In genomic region chr6:41027251-41027650, GRCh38 we compare ENCODE assay signal across 9 cellular contexts. TPM values are rescaled to one million over a fixed set of nuclear protein-coding genes. Genes with fewer than 3 reads are reported as not detected.
A peak's percentile ranks its signal among the peaks of the same experiment; 100 is the strongest.
DNase-seq lines count a peak whose midpoint lies in the region; ATAC-seq and FAIRE-seq lines count a peak whose summit lies in the region.
"Had no signal": no experiment of that assay in that cellular context is flagged by ENCODE, and none has a peak within 500 bp of the region (broad histone marks: within the 10 kb centered on the region; RNA-seq: fewer than 3 reads in every experiment).

No MANE protein-coding gene starts in this region.

- H3K9ac ChIP-seq in iPS-18a (ENCODE audit: low read length) (peak overlapping the region; percentile 65), stomach smooth muscle (ENCODE audit: low read length in 2 of 2) (peak overlapping the region in 1 of 2 donors; percentile 58)

- H3K27ac ChIP-seq in iPS-18a (ENCODE audit: low read length) (peak overlapping the region; percentile 16), stomach smooth muscle (ENCODE audit: low read length) (peak overlapping the region; percentile 70)

- no peak for ATAC-seq in HG03025 (IDR thresholded peaks at IDR 0.05; ENCODE audit: low FRiP score, unreplicated experiment)

- H3K9me3 ChIP-seq in iPS-18a (ENCODE audit: control insufficient read depth, low read depth, low read length) (no peaks in the 10 kb centered on the region), stomach smooth muscle (ENCODE audit: control insufficient read depth in 2 of 2, low read length in 2 of 2) (no peaks in the 10 kb centered on the region)

- CTCF ChIA-PET in activated CD4-positive, alpha-beta memory T cell treated with anti-CD3 and anti-CD28 coated beads for 36 hours (lab: Charles Lee) = interaction anchor here (0.9 to 5.6 kb wide), 17 partner anchors 9 to 1764 kb away, joined by 3 to 57 read pairs (median 11); partner anchors contain the start of genes NFYA, OARD1 and UNC5CL

- intact Hi-C loops in activated CD4-positive, alpha-beta T cell treated with anti-CD3 and anti-CD28 coated beads, Interleukin-2, amount 10 ng/mL, durations not matched to agents 24 days and 14 days (cut with micrococcal nuclease) = loop anchor here (1.0 to 5.0 kb wide), 3 partner anchors 21 to 700 kb away; partner anchors contain the start of genes NFYA and OARD1
- intact Hi-C loops in activated CD4-positive, alpha-beta memory T cell treated with anti-CD3 and anti-CD28 coated beads for 36 hours (cut with micrococcal nuclease) = loop anchor here (1.0 kb wide), 2 partner anchors 21 to 45 kb away; partner anchors contain the start of genes NFYA and OARD1

- H3K27me3 Mint-ChIP-seq in activated CD4-positive, alpha-beta T cell treated with anti-CD3 and anti-CD28 coated beads, Interleukin-2, amount 10 ng/mL, durations not matched to agents 24 days and 14 days = no peaks in the 10 kb centered on the region
- no peaks in the 10 kb centered on the region for H3K27me3 Mint-ChIP-seq in activated CD4-positive, alpha-beta memory T cell treated with anti-CD3 and anti-CD28 coated beads for 36 hours

- no peaks in the 10 kb centered on the region for H3K36me3 Mint-ChIP-seq in activated CD4-positive, alpha-beta T cell treated with anti-CD3 and anti-CD28 coated beads, Interleukin-2, amount 10 ng/mL, durations not matched to agents 24 days and 14 days (ENCODE audit: low read depth)
- H3K36me3 Mint-ChIP-seq in activated CD4-positive, alpha-beta memory T cell treated with anti-CD3 and anti-CD28 coated beads for 36 hours = no peaks in the 10 kb centered on the region

- H3K4me1 ChIP-seq in iPS-18a (ENCODE audit: control insufficient read depth, low read depth, low read length) (peaks cover 24% of the 10 kb centered on the region), stomach smooth muscle (ENCODE audit: control insufficient read depth, insufficient read depth, low read length) (peaks cover 17% of the 10 kb centered on the region)

- H3K27me3 ChIP-seq in iPS-18a (ENCODE audit: control insufficient read depth, insufficient read depth, low read length) (no peaks in the 10 kb centered on the region), stomach smooth muscle (ENCODE audit: control insufficient read depth in 1 of 2, insufficient read depth in 2 of 2, low read length in 2 of 2) (no peaks in the 10 kb centered on the region)

- H3K9me3 Mint-ChIP-seq in activated CD4-positive, alpha-beta T cell treated with anti-CD3 and anti-CD28 coated beads, Interleukin-2, amount 10 ng/mL, durations not matched to agents 24 days and 14 days = no peaks in the 10 kb centered on the region
- H3K9me3 Mint-ChIP-seq in activated CD4-positive, alpha-beta memory T cell treated with anti-CD3 and anti-CD28 coated beads for 36 hours = no peaks in the 10 kb centered on the region

- peaks cover 25% of the 10 kb centered on the region for H3K4me1 Mint-ChIP-seq in activated CD4-positive, alpha-beta T cell treated with anti-CD3 and anti-CD28 coated beads, Interleukin-2, amount 10 ng/mL, durations not matched to agents 24 days and 14 days
- peaks cover 17% of the 10 kb centered on the region for H3K4me1 Mint-ChIP-seq in activated CD4-positive, alpha-beta memory T cell treated with anti-CD3 and anti-CD28 coated beads for 36 hours (ENCODE audit: low read depth)

- FAIRE-seq in urothelium cell line (lab: Jason Lieb, UNC) = no peak

- DNase-seq in activated CD4-positive, alpha-beta T cell treated with anti-CD3 and anti-CD28 coated beads, Interleukin-2, amount 10 ng/mL, durations not matched to agents 24 days and 14 days = no peak
- no peak for DNase-seq in activated CD4-positive, alpha-beta T cell treated with anti-CD3 and anti-CD28 coated beads for 1 hour
- DNase-seq in activated CD4-positive, alpha-beta memory T cell treated with anti-CD3 and anti-CD28 coated beads for 36 hours = no peak
- DNase-seq in urothelium cell line (ENCODE audit: low spot score) (no peak), dermis blood vessel endothelial cell (no peak)

- H3K27ac Mint-ChIP-seq in activated CD4-positive, alpha-beta T cell treated with anti-CD3 and anti-CD28 coated beads, Interleukin-2, amount 10 ng/mL, durations not matched to agents 24 days and 14 days = peak overlapping the region; percentile 90
- peak overlapping the region; percentile 20 for H3K27ac Mint-ChIP-seq in activated CD4-positive, alpha-beta memory T cell treated with anti-CD3 and anti-CD28 coated beads for 36 hours

- POLR2A ChIA-PET in activated CD4-positive, alpha-beta memory T cell treated with anti-CD3 and anti-CD28 coated beads for 36 hours (lab: Charles Lee) = no interaction called here

- peak overlapping the region; percentile 91 for H3K4me3 Mint-ChIP-seq in activated CD4-positive, alpha-beta T cell treated with anti-CD3 and anti-CD28 coated beads, Interleukin-2, amount 10 ng/mL, durations not matched to agents 24 days and 14 days
- H3K4me3 Mint-ChIP-seq in activated CD4-positive, alpha-beta memory T cell treated with anti-CD3 and anti-CD28 coated beads for 36 hours = peak overlapping the region; percentile 72

- H3K4me3 ChIP-seq in iPS-18a (ENCODE audit: low read length) (peak overlapping the region; percentile 72), stomach smooth muscle (ENCODE audit: low read length in 2 of 2) (peak overlapping the region; percentile 20 to 76)

- H3K36me3 ChIP-seq in iPS-18a (ENCODE audit: control insufficient read depth, low read depth, low read length) = no peaks in the 10 kb centered on the region
- H3K36me3 ChIP-seq in stomach smooth muscle (ENCODE audit: control insufficient read depth in 2 of 2, insufficient read depth in 2 of 2, low read length in 2 of 2) = no peaks in the 10 kb centered on the region

RNA-seq across cellular contexts. Expression of gene UNC5CL, which starts 11.8 kb away (rescaled TPM):
- total RNA-seq in activated CD4-positive, alpha-beta T cell treated with anti-CD3 and anti-CD28 coated beads, Interleukin-2, amount 10 ng/mL, durations not matched to agents 24 days and 14 days = 0.88 and 1.2 TPM in 2 replicates
- total RNA-seq in activated CD4-positive, alpha-beta memory T cell treated with anti-CD3 and anti-CD28 coated beads for 36 hours = 1 to 10 TPM; 2.4 to 2.5 TPM
- 0.14 and 0.17 TPM in 2 replicates for total RNA-seq in dermis blood vessel endothelial cell

RNA-seq across cellular contexts. Expression of gene TSPO2, which starts 15.0 kb away (rescaled TPM):
- not detected in 2 replicates for total RNA-seq in activated CD4-positive, alpha-beta T cell treated with anti-CD3 and anti-CD28 coated beads, Interleukin-2, amount 10 ng/mL, durations not matched to agents 24 days and 14 days
- total RNA-seq in activated CD4-positive, alpha-beta memory T cell treated with anti-CD3 and anti-CD28 coated beads for 36 hours = not detected
- not detected in 2 replicates for total RNA-seq in dermis blood vessel endothelial cell
- total RNA-seq: cerebellum had no signal

RNA-seq across cellular contexts. Expression of gene APOBEC2, which starts 25.8 kb away (rescaled TPM):
- total RNA-seq in activated CD4-positive, alpha-beta T cell treated with anti-CD3 and anti-CD28 coated beads, Interleukin-2, amount 10 ng/mL, durations not matched to agents 24 days and 14 days = not detected in 2 replicates
- not detected for total RNA-seq in activated CD4-positive, alpha-beta memory T cell treated with anti-CD3 and anti-CD28 coated beads for 36 hours
- 0.19 TPM in 1 of 2 replicates, not detected in the other for total RNA-seq in dermis blood vessel endothelial cell
- total RNA-seq: cerebellum had no signal

RNA-seq across cellular contexts. Expression of gene OARD1, which starts 44.9 kb away (rescaled TPM):
- total RNA-seq in activated CD4-positive, alpha-beta T cell treated with anti-CD3 and anti-CD28 coated beads, Interleukin-2, amount 10 ng/mL, durations not matched to agents 24 days and 14 days = 30.7 and 31.7 TPM in 2 replicates
- 10 to 100 TPM; 40.5 to 42.9 TPM for total RNA-seq in activated CD4-positive, alpha-beta memory T cell treated with anti-CD3 and anti-CD28 coated beads for 36 hours
- 11.2 and 11.6 TPM in 2 replicates for total RNA-seq in dermis blood vessel endothelial cell

RNA-seq across cellular contexts. Expression of gene NFYA, which starts 45.5 kb away (rescaled TPM):
- total RNA-seq in activated CD4-positive, alpha-beta T cell treated with anti-CD3 and anti-CD28 coated beads, Interleukin-2, amount 10 ng/mL, durations not matched to agents 24 days and 14 days = 31.2 TPM in 2 replicates
- 10 to 100 TPM; 30.2 to 30.4 TPM for total RNA-seq in activated CD4-positive, alpha-beta memory T cell treated with anti-CD3 and anti-CD28 coated beads for 36 hours
- 16.2 and 22.6 TPM in 2 replicates for total RNA-seq in dermis blood vessel endothelial cell
